ENCODE assay signal across 27 cellular contexts in genomic region chr13:109735567-109735966, GRCh38.
"Had no signal": no experiment of that assay in that cellular context is flagged by ENCODE, and none has a peak within 500 bp of the region (broad histone marks: within the 10 kb centered on the region; RNA-seq: fewer than 3 reads in every experiment).

No MANE protein-coding gene starts in this region.

- H3K4me1 ChIP-seq: gastrocnemius medialis, left lung, parathyroid adenoma, testis had no signal

- ATAC-seq: effector memory CD8-positive, alpha-beta T cell; gastrocnemius medialis; left lung; mucosa of descending colon; natural killer cell treated with Interleukin-12 subunit alpha and Interleukin-12 subunit beta and Interleukin-15 and Interleukin-18, amount 100 ng/mL, for 72 hours; sciatic nerve had no signal

- H3K9me3 Mint-ChIP-seq: mesothelial cell of epicardium, neural crest cell, type B pancreatic cell had no signal

- H3K4me1 Mint-ChIP-seq: mesothelial cell of epicardium, neural crest cell had no signal

- DNase-seq: cortex of kidney; effector memory CD8-positive, alpha-beta T cell; foreskin fibroblast; gastrocnemius medialis; kidney; left lung; mesenchymal stem cell; mucosa of descending colon; naive B cell; stimulated activated CD4-positive, alpha-beta T cell treated with anti-CD3 and anti-CD28 coated beads, Interleukin-12 subunit alpha, Interleukin-12 subunit beta, amount 100 ng/mL, for 4 hours; stimulated activated CD4-positive, alpha-beta T cell treated with anti-CD3 and anti-CD28 coated beads, Interleukin-1b, Interleukin-23, amount 100 ng/mL, for 48 hours; stimulated activated CD4-positive, alpha-beta T cell treated with anti-CD3 and anti-CD28 coated beads, Interleukin-4, amount 100 ng/mL, for 1 hour; stimulated activated CD8-positive, alpha-beta memory T cell treated with anti-CD3 and anti-CD28 coated beads, Interleukin-4, amount 100 ng/mL, for 48 hours; stimulated activated naive CD4-positive, alpha-beta T cell; substantia nigra; testis; tibial artery had no signal

- H3K27me3 ChIP-seq: neutrophil, right atrium auricular region, testis, tibial artery had no signal

- H3K4me3 Mint-ChIP-seq: effector memory CD8-positive, alpha-beta T cell; mesothelial cell of epicardium; naive B cell; natural killer cell treated with Interleukin-12 subunit alpha and Interleukin-12 subunit beta and Interleukin-15 and Interleukin-18, amount 100 ng/mL, for 72 hours; neural crest cell; type B pancreatic cell had no signal

- H3K9me3 ChIP-seq: gastrocnemius medialis, left lung, mucosa of descending colon, neutrophil, right atrium auricular region, testis, tibial artery had no signal

- H3K27ac Mint-ChIP-seq: effector memory CD8-positive, alpha-beta T cell; mesothelial cell of epicardium; natural killer cell treated with Interleukin-12 subunit alpha and Interleukin-12 subunit beta and Interleukin-15 and Interleukin-18, amount 100 ng/mL, for 72 hours; progenitor cell of endocrine pancreas; type B pancreatic cell had no signal

- H3K36me3 Mint-ChIP-seq: mesothelial cell of epicardium; naive B cell; natural killer cell treated with Interleukin-12 subunit alpha and Interleukin-12 subunit beta and Interleukin-15 and Interleukin-18, amount 100 ng/mL, for 72 hours; type B pancreatic cell had no signal

- H3K27me3 Mint-ChIP-seq: type B pancreatic cell had no signal

- H3K36me3 ChIP-seq: gastrocnemius medialis, left lung, neutrophil, right atrium auricular region, tibial artery had no signal

- H3K27ac ChIP-seq: gastrocnemius medialis, left lung, neutrophil, parathyroid adenoma, right atrium auricular region, testis had no signal

- H3K4me3 ChIP-seq: gastrocnemius medialis, left lung, mucosa of descending colon, right atrium auricular region, smooth muscle cell, testis, tibial artery had no signal
